ENCODE assay signal across 15 cellular contexts in the genomic region with DNA sequence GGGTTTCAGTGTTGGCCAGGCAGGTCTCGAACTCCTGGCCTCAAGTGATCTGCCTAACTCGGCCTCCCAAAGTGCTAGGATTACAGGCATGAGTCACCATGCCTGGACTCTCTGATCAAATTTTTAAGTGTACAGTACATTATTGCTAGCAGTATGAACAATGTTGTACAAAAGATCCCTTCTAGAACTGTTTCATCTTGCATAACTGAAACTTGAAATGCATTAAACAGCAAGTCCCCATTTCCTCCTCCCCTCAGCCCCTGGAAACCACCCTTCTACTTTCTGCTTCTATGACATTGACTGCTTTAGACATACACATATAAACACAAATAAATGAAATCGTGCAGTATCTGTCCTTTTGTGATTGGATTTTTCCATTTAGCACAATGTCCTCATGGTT.
DNase-seq lines count a peak whose midpoint lies in the region; ATAC-seq and TF ChIP-seq lines count a peak whose summit lies in the region.
"Had no signal": no experiment of that assay in that cellular context is flagged by ENCODE, and none has a peak within 500 bp of the region (broad histone marks: within the 10 kb centered on the region; RNA-seq: fewer than 3 reads in every experiment).

No MANE protein-coding gene starts in this region.

- no peaks in the 10 kb centered on the region for H3K27me3 Mint-ChIP-seq in activated CD4-positive, alpha-beta T cell treated with anti-CD3 and anti-CD28 coated beads for 36 hours
- H3K27me3 Mint-ChIP-seq in activated B cell treated with CpG ODN at 0.5 μM for 24 hours = peaks cover 1% of the 10 kb centered on the region

- TF ChIP-seq CTCF in activated B cell treated with CpG ODN at 0.5 μM for 24 hours (IDR thresholded peaks at IDR 0.05) = no peak

- H3K4me3 Mint-ChIP-seq in activated CD4-positive, alpha-beta T cell treated with anti-CD3 and anti-CD28 coated beads for 36 hours = no peak overlapping the region
- no peak overlapping the region for H3K4me3 Mint-ChIP-seq in activated B cell treated with CpG ODN at 0.5 μM for 24 hours
- H3K4me3 Mint-ChIP-seq: activated T-cell treated with anti-CD3 and anti-CD28 coated beads, Interleukin-2, amount 50 U/mL, for 4 hours had no signal

- peaks cover 3% of the 10 kb centered on the region for H3K4me1 Mint-ChIP-seq in activated CD4-positive, alpha-beta T cell treated with anti-CD3 and anti-CD28 coated beads for 36 hours
- H3K4me1 Mint-ChIP-seq in activated B cell treated with CpG ODN at 0.5 μM for 24 hours = peaks cover 35% of the 10 kb centered on the region

- no peak for DNase-seq in activated CD4-positive, alpha-beta T cell treated with anti-CD3 and anti-CD28 coated beads for 36 hours
- no peak for DNase-seq in activated CD4-positive, alpha-beta T cell treated with anti-CD3 and anti-CD28 coated beads for 48 hours
- DNase-seq in activated B cell treated with CpG ODN at 0.5 μM for 24 hours (no peak), NCI-H2196 (lab: John Stamatoyannopoulos, UW; ENCODE audit: unreplicated experiment) (no peak)
- DNase-seq in stimulated activated CD4-positive, alpha-beta T cell treated with anti-CD3 and anti-CD28 coated beads, Interleukin-15, amount 100 ng/mL, for 24 hours = no peak
- DNase-seq: activated T-cell treated with anti-CD3 and anti-CD28 coated beads, Interleukin-2, amount 50 U/mL, for 4 hours; brain microvascular endothelial cell; DMS 273 treated with DMSO at 0.1 percent for 48 hours; left lung; NCI-H748 treated with DMSO at 0.1 percent for 48 hours; upper lobe of left lung had no signal

- no peaks in the 10 kb centered on the region for H3K36me3 Mint-ChIP-seq in activated CD4-positive, alpha-beta T cell treated with anti-CD3 and anti-CD28 coated beads for 36 hours (ENCODE audit: low read depth)
- no peaks in the 10 kb centered on the region for H3K36me3 Mint-ChIP-seq in activated B cell treated with CpG ODN at 0.5 μM for 24 hours (ENCODE audit: low read depth)

- peak; percentile 49 for ATAC-seq in activated CD4-positive, alpha-beta T cell treated with anti-CD3 and anti-CD28 coated beads for 36 hours
- ATAC-seq in GM19455 (IDR thresholded peaks at IDR 0.05; ENCODE audit: unreplicated experiment) (peak; percentile 59), HG02938 (IDR thresholded peaks at IDR 0.05; ENCODE audit: unreplicated experiment) (peak; percentile 81), activated B cell treated with CpG ODN at 0.5 μM for 24 hours (ENCODE audit: low read depth) (peak; percentile 71), GM21447 (IDR thresholded peaks at IDR 0.05; ENCODE audit: unreplicated experiment) (no peak)
- ATAC-seq: A549, left lung had no signal

- POLR2A ChIA-PET in activated CD4-positive, alpha-beta T cell treated with anti-CD3 and anti-CD28 coated beads for 36 hours (lab: Charles Lee) = no interaction called here
- POLR2A ChIA-PET in activated B cell treated with CpG ODN at 0.5 μM for 24 hours (lab: Charles Lee) = no interaction called here

- intact Hi-C loops in activated CD4-positive, alpha-beta T cell treated with anti-CD3 and anti-CD28 coated beads for 36 hours (cut with DNase I, micrococcal nuclease) = no loop called here
- intact Hi-C loops in activated B cell treated with CpG ODN at 0.5 μM for 24 hours (cut with micrococcal nuclease) = no loop called here

- peaks cover 3% of the 10 kb centered on the region for H3K9me3 Mint-ChIP-seq in activated CD4-positive, alpha-beta T cell treated with anti-CD3 and anti-CD28 coated beads for 36 hours (ENCODE audit: low read depth)
- peaks cover 10% of the 10 kb centered on the region for H3K9me3 Mint-ChIP-seq in activated B cell treated with CpG ODN at 0.5 μM for 24 hours

- no peak overlapping the region for H3K27ac Mint-ChIP-seq in activated CD4-positive, alpha-beta T cell treated with anti-CD3 and anti-CD28 coated beads for 36 hours
- peak overlapping the region; percentile 38 for H3K27ac Mint-ChIP-seq in activated B cell treated with CpG ODN at 0.5 μM for 24 hours

- CTCF ChIA-PET in activated CD4-positive, alpha-beta T cell treated with anti-CD3 and anti-CD28 coated beads for 36 hours (lab: Charles Lee) = no interaction called here
- CTCF ChIA-PET in activated B cell treated with CpG ODN at 0.5 μM for 24 hours (lab: Charles Lee) = no interaction called here
